Comparison of ENCODE assay signal across 24 cellular contexts in genomic region chr4:7713757-7714156, GRCh38.
DNase-seq lines count a peak whose midpoint lies in the region; ATAC-seq, FAIRE-seq and TF ChIP-seq lines count a peak whose summit lies in the region.
"Had no signal": no experiment of that assay in that cellular context is flagged by ENCODE, and none has a peak within 500 bp of the region (broad histone marks: within the 10 kb centered on the region; RNA-seq: fewer than 3 reads in every experiment).

No MANE protein-coding gene starts in this region.

- H4K8ac ChIP-seq in H1 (ENCODE audit: extremely low read depth, insufficient read depth, low read length) (peak overlapping the region; percentile 38; the same call in 1 of the 2 replicates), neuronal stem cell (ENCODE audit: low read depth, low read length) (no peak overlapping the region)

- H3K23ac ChIP-seq in H1 (ENCODE audit: insufficient read length), result no peak overlapping the region
- peak overlapping the region; percentile 14 for H3K23ac ChIP-seq in neuronal stem cell (ENCODE audit: low read depth, low read length, poor library complexity)

- no peak for TF ChIP-seq EP300 in H1 (IDR thresholded peaks at IDR 0.05; ENCODE audit: borderline replicate concordance in 1 of 2, low read depth in 2 of 2, low read length in 2 of 2)

- ATAC-seq in left ventricle myocardium superior, result no peak
- ATAC-seq: CD8-positive, alpha-beta T cell had no signal

- CTCF ChIA-PET in H1 (lab: Charles Lee; ENCODE audit: partially characterized antibody), result interaction anchor here (1.0 to 1.5 kb wide), 2 partner anchors 9 to 182 kb away, joined by 3 read pairs; no protein-coding TSS in a partner anchor

- H3K4me2 ChIP-seq in BLaER1, result 0 out of 2 replicates have a peak overlapping the region, but pooled peaks have one; percentile 12
- H3K4me2 ChIP-seq in H1 (ENCODE audit: insufficient read depth in 1 of 2, low read depth in 2 of 2, low read length in 2 of 2), result no peak overlapping the region
- H3K4me2 ChIP-seq in neuronal stem cell (ENCODE audit: insufficient read depth, low read length, poor library complexity, severe bottlenecking), result no peak overlapping the region

- H3K79me1 ChIP-seq in H1 (ENCODE audit: low read depth, low read length), result no peaks in the 10 kb centered on the region
- no peaks in the 10 kb centered on the region for H3K79me1 ChIP-seq in neuronal stem cell (ENCODE audit: low read depth, low read length)

- peak; percentile 11 for DNase-seq in left ventricle myocardium superior
- no peak for DNase-seq in right atrium auricular region (ENCODE audit: low spot score)
- DNase-seq in H1 (ENCODE audit: low read depth in 1 of 2, low spot score in 2 of 2), result no peak
- DNase-seq in neuronal stem cell (ENCODE audit: low spot score), result no peak
- no peak for DNase-seq in EL
- DNase-seq in activated CD4-positive, alpha-beta T cell treated with anti-CD3 and anti-CD28 coated beads for 1 hour, result no peak
- DNase-seq: 8988T; ACHN; BE2C; Caco-2; Calu3; CD4-positive, alpha-beta T cell; CD8-positive, alpha-beta T cell; DMS79; DND-41; GF-D8 had no signal

- H4K5ac ChIP-seq in H1 (ENCODE audit: insufficient read length, low read depth, low read length), result no peak overlapping the region

- H2BK5ac ChIP-seq in H1 (ENCODE audit: low read depth, low read length) (no peak overlapping the region), neuronal stem cell (ENCODE audit: low read length) (no peak overlapping the region)

- H4K20me1 ChIP-seq in BLaER1 (no peaks in the 10 kb centered on the region), H1 (replicated peaks in 1 of 2; ENCODE audit: control insufficient read depth in 1 of 2, insufficient read depth in 2 of 2, low read length in 2 of 2) (no peaks in the 10 kb centered on the region)

- H2BK15ac ChIP-seq in H1 (ENCODE audit: low read length), result 0 out of 2 replicates have a peak overlapping the region, but pooled peaks have one; percentile 72
- no peak overlapping the region for H2BK15ac ChIP-seq in neuronal stem cell (ENCODE audit: low read length)

- H3K14ac ChIP-seq in H1 (ENCODE audit: insufficient read length) (no peak overlapping the region), neuronal stem cell (ENCODE audit: low read length) (no peak overlapping the region)

- no peak overlapping the region for H3K56ac ChIP-seq in H1 (replicated peaks; ENCODE audit: insufficient read length, low read depth, low read length)

- H2BK12ac ChIP-seq in H1 (ENCODE audit: low read depth, low read length) (no peak overlapping the region), neuronal stem cell (ENCODE audit: low read length) (no peak overlapping the region)

- no peak overlapping the region for H2AFZ ChIP-seq in H1 (ENCODE audit: low read length)
- H2AFZ ChIP-seq in neuronal stem cell (ENCODE audit: low read length), result no peak overlapping the region

- no peak overlapping the region for H2BK120ac ChIP-seq in H1 (replicated peaks; ENCODE audit: low read depth, low read length)
- no peak overlapping the region for H2BK120ac ChIP-seq in neuronal stem cell (ENCODE audit: low read depth, low read length)

- POLR2A ChIA-PET in H1 (lab: Charles Lee; ENCODE audit: partially characterized antibody), result no interaction called here

- no peak for TF ChIP-seq RAD21 in H1 (IDR thresholded peaks at IDR 0.05 in 1 of 2, conservative IDR thresholded peaks at IDR 0.05 in 1 of 2; ENCODE audit: low read depth in 2 of 2, low read length in 2 of 2)

- no peak for FAIRE-seq in H1 (lab: Jason Lieb, UNC)
- FAIRE-seq: A204.1, D721Med, G401.6, GM12891, GM19239 had no signal

- no peaks in the 10 kb centered on the region for H3K79me2 ChIP-seq in H1 (ENCODE audit: control insufficient read depth in 1 of 2, insufficient read depth in 2 of 2, low read length in 2 of 2)

- H3K9ac ChIP-seq in BLaER1 (no peak overlapping the region; the same call in 1 of the 2 replicates), H1 (replicated peaks in 1 of 4; ENCODE audit: extremely low read depth in 1 of 4, low read depth in 3 of 4, low read length in 3 of 4) (no peak overlapping the region), neuronal stem cell (ENCODE audit: low read depth, low read length, poor library complexity) (no peak overlapping the region)
- H3K9ac ChIP-seq: BLaER1 treated with 17β-estradiol and CSF1 and Interleukin-3, amounts not matched to agents 10 nM and 100 nM had no signal

- peaks cover 5% of the 10 kb centered on the region for H3K23me2 ChIP-seq in H1 (ENCODE audit: low read depth, low read length)

- H3K18ac ChIP-seq in H1 (ENCODE audit: extremely low read depth, low read length) (no peak overlapping the region), neuronal stem cell (ENCODE audit: low read length) (peak overlapping the region; percentile 53)

- intact Hi-C loops in left ventricle myocardium superior (cut with micrococcal nuclease), result no loop called here

- TF ChIP-seq CTCF in right atrium auricular region (IDR thresholded peaks at IDR 0.05) (no peak), H1 (IDR thresholded peaks at IDR 0.05; ENCODE audit: control extremely low read depth in 1 of 3, insufficient read depth in 1 of 3, low read depth in 1 of 3, low read length in 3 of 3) (no peak)

- H3K9me3 ChIP-seq in right atrium auricular region (no peaks in the 10 kb centered on the region), BLaER1 (no peaks in the 10 kb centered on the region), H1 (ENCODE audit: insufficient read depth in 2 of 2, low read depth in 1 of 2, low read length in 1 of 2) (no peaks in the 10 kb centered on the region; a peak in 1 of 4 replicates), neuronal stem cell (replicated peaks in 1 of 2; ENCODE audit: control insufficient read depth in 2 of 2, insufficient read depth in 1 of 2, low read depth in 1 of 2, low read length in 2 of 2) (no peaks in the 10 kb centered on the region)
- H3K9me3 ChIP-seq: BE2C, Caco-2 had no signal

- H3K4me1 ChIP-seq in right atrium auricular region (no peaks in the 10 kb centered on the region), BLaER1 (peaks cover 64% of the 10 kb centered on the region), H1 (replicated peaks in 1 of 4; ENCODE audit: control insufficient read depth in 3 of 4, insufficient read depth in 4 of 4, low read length in 3 of 4) (peaks cover 0 to 3% (median 1%) of the 10 kb centered on the region in 4 experiments; a peak in 4 of 7 replicates), neuronal stem cell (ENCODE audit: control insufficient read depth in 2 of 2, insufficient read depth in 1 of 2, low read depth in 1 of 2, low read length in 2 of 2) (peaks cover 0 to 14% of the 10 kb centered on the region in 2 donors)
- H3K4me1 ChIP-seq: BE2C, Caco-2 had no signal

- H4K91ac ChIP-seq in H1 (replicated peaks; ENCODE audit: insufficient read length, low read length) (no peak overlapping the region), neuronal stem cell (ENCODE audit: low read depth, low read length, poor library complexity) (no peak overlapping the region)

- H3K36me3 ChIP-seq in right atrium auricular region, result no peaks in the 10 kb centered on the region
- peaks cover 8% of the 10 kb centered on the region; the same call in 1 of the 2 replicates for H3K36me3 ChIP-seq in BLaER1
- H3K36me3 ChIP-seq in H1 (ENCODE audit: control insufficient read depth in 2 of 4, insufficient read depth in 4 of 4, low read length in 3 of 4), result no peaks in the 10 kb centered on the region
- H3K36me3 ChIP-seq in neuronal stem cell (replicated peaks in 1 of 2; ENCODE audit: control insufficient read depth in 2 of 2, insufficient read depth in 2 of 2, low read length in 2 of 2), result no peaks in the 10 kb centered on the region
- H3K36me3 ChIP-seq: BE2C had no signal

- no peak overlapping the region for H3K27ac ChIP-seq in right atrium auricular region
- no peak overlapping the region for H3K27ac ChIP-seq in BLaER1
- H3K27ac ChIP-seq in H1 (ENCODE audit: low read depth, low read length), result no peak overlapping the region
- H3K27ac ChIP-seq in neuronal stem cell (replicated peaks; ENCODE audit: low read length), result no peak overlapping the region
- H3K27ac ChIP-seq: BLaER1 treated with 17β-estradiol and CSF1 and Interleukin-3, amounts not matched to agents 10 nM and 100 nM; C4-2B had no signal

- H3K4me3 ChIP-seq in right atrium auricular region (no peak overlapping the region), BLaER1 (no peak overlapping the region), H1 (ENCODE audit: extremely low read depth in 1 of 4, insufficient read depth in 2 of 4, low read depth in 3 of 4, low read length in 4 of 4) (no peak overlapping the region), neuronal stem cell (ENCODE audit: low read length in 2 of 2) (no peak overlapping the region)

- H2BK20ac ChIP-seq in H1 (ENCODE audit: low read length), result no peak overlapping the region

- no peak overlapping the region for H3K4ac ChIP-seq in H1 (replicated peaks; ENCODE audit: insufficient read length, low read depth, low read length)
- no peak overlapping the region for H3K4ac ChIP-seq in neuronal stem cell (ENCODE audit: low read length)

- H2AK5ac ChIP-seq in H1 (ENCODE audit: low read depth, low read length), result no peak overlapping the region
- H2AK5ac ChIP-seq in neuronal stem cell (ENCODE audit: low read depth, low read length), result peak overlapping the region; percentile 67

- H3K27me3 ChIP-seq in right atrium auricular region, result no peaks in the 10 kb centered on the region
- H3K27me3 ChIP-seq in BLaER1, result no peaks in the 10 kb centered on the region
- no peaks in the 10 kb centered on the region; a peak in 2 of 7 replicates for H3K27me3 ChIP-seq in H1 (replicated peaks in 1 of 4; ENCODE audit: control insufficient read depth in 3 of 4, extremely low read depth in 1 of 4, insufficient read depth in 3 of 4, low read length in 3 of 4)
- H3K27me3 ChIP-seq in neuronal stem cell (ENCODE audit: control insufficient read depth in 3 of 3, insufficient read depth in 3 of 3, low read depth in 1 of 3, low read length in 3 of 3), result peaks cover 0 to 15% (median 0%) of the 10 kb centered on the region in 3 experiments
- H3K27me3 ChIP-seq: BE2C; BLaER1 treated with 17β-estradiol and CSF1 and Interleukin-3, amounts not matched to agents 10 nM and 100 nM had no signal

- TF ChIP-seq POLR2A in H1 (IDR thresholded peaks at IDR 0.05; ENCODE audit: control extremely low read depth in 1 of 2, low read depth in 2 of 2, low read length in 2 of 2), result no peak

- WGBS in H1 (ENCODE audit: extremely low coverage in 1 of 2, insufficient coverage in 1 of 2, insufficient read length in 1 of 2, insufficient replicate concordance in 2 of 2, low coverage in 1 of 2, low lambda C conversion rate in 2 of 2, missing lambda C conversion rate in 1 of 2), 2 experiments, result 84% methylated on average over 7 of the region's 7 CpGs; no CpG with 5 or more reads in 1 of the 2 experiments
- no CpG with 5 or more reads among the region's 7 CpGs for WGBS in neuronal stem cell (ENCODE audit: extremely low coverage in 2 of 2, insufficient read length in 2 of 2, insufficient replicate concordance in 1 of 2), 2 donors

TF ChIP-seq in H1, 55 proteins besides CTCF, POLR2A, EP300 and RAD21 (continues in another document):
- no peak for TF ChIP-seq SAP30 (IDR thresholded peaks at IDR 0.05; ENCODE audit: insufficient read depth, insufficient replicate concordance, low read length)
- TF ChIP-seq TEAD4 (IDR thresholded peaks at IDR 0.05; ENCODE audit: low read depth, low read length), result no peak
- no peak for TF ChIP-seq CEBPB (IDR thresholded peaks at IDR 0.05; ENCODE audit: low read depth, low read length)
- TF ChIP-seq SIX5 (IDR thresholded peaks at IDR 0.05; ENCODE audit: low read depth, low read length), result no peak
- TF ChIP-seq GABPA (IDR thresholded peaks at IDR 0.05; ENCODE audit: borderline replicate concordance, insufficient read depth, low read length), result no peak
